ENCODE assay signal across 8 cellular contexts in the genomic region with DNA sequence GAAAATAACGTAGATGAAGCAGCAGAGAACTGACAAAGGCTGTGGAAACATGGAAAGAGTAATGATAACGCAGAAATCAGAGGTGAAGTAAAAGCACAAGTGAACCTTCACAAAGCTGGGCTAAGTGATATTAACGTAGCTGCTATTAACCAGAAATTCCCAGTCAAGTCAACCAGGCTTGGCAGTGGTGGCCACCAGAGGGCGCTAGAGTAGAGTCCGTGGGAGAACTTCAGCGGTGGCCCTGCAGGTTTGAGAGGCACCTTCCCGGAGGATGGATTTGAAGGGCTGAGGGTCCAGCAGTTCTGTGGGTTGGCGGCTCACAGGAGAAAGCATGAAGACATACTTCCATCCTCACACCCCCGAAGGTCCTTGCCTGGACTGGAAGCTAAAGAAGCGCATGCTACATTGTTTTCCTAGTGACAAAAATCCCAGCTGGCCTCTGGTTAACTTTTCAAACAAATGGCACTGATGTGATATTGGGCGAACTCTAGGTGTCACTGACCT.
A peak's percentile ranks its signal among the peaks of the same experiment; 100 is the strongest.
DNase-seq lines count a peak whose midpoint lies in the region; ATAC-seq and TF ChIP-seq lines count a peak whose summit lies in the region.

No MANE protein-coding gene starts in this region.

- H2AFZ ChIP-seq in OCI-LY3 (ENCODE audit: low read depth, low read length) = no peak overlapping the region

- H3K4me1 ChIP-seq in OCI-LY3 (ENCODE audit: low read length) = peaks cover 4% of the 10 kb centered on the region; the same call in 1 of the 2 replicates
- peaks cover 12 to 22% of the 10 kb centered on the region in 2 donors for H3K4me1 ChIP-seq in mucosa of rectum (ENCODE audit: control insufficient read depth in 2 of 2, insufficient read depth in 2 of 2, low read length in 2 of 2)

- peaks cover 20% of the 10 kb centered on the region for H3K27me3 ChIP-seq in OCI-LY3 (ENCODE audit: low read depth, low read length)
- no peaks in the 10 kb centered on the region for H3K27me3 ChIP-seq in mucosa of rectum (ENCODE audit: control insufficient read depth in 2 of 2, insufficient read depth in 2 of 2, low read length in 2 of 2)

- no peak overlapping the region for H3K4me2 ChIP-seq in OCI-LY3 (ENCODE audit: low read length)

- peak; percentile 98 for TF ChIP-seq CTCF in OCI-LY3 (IDR thresholded peaks at IDR 0.05; ENCODE audit: low read depth, low read length)

- H3K36me3 ChIP-seq in OCI-LY3 (replicated peaks; ENCODE audit: low read depth, low read length) (no peaks in the 10 kb centered on the region), mucosa of rectum (ENCODE audit: control insufficient read depth in 2 of 2, insufficient read depth in 2 of 2, low read length in 2 of 2) (no peaks in the 10 kb centered on the region)

- no peaks in the 10 kb centered on the region for H4K20me1 ChIP-seq in OCI-LY3 (ENCODE audit: insufficient read depth, low read length)

- peak; percentile 92 for DNase-seq in ELF-1 (ENCODE audit: low read depth, low spot score)
- peak; percentile 82 for DNase-seq in Jurkat, Clone E6-1 (ENCODE audit: low read depth, low spot score)
- DNase-seq in activated T-cell treated with anti-CD3 and anti-CD28 coated beads for 4 hours = peak; percentile 86
- DNase-seq in epithelial cell of prostate (ENCODE audit: low read depth, low spot score) = peak; percentile 12
- DNase-seq in stimulated activated CD8-positive, alpha-beta memory T cell treated with anti-CD3 and anti-CD28 coated beads, Interleukin-2, amount 100 ng/mL, for 1 hour (ENCODE audit: low read depth in 2 of 2) = peak; percentile 75 to 78

- no peak for ATAC-seq in GM18858 (IDR thresholded peaks at IDR 0.05; ENCODE audit: unreplicated experiment)

- H3K4me3 ChIP-seq in Jurkat, Clone E6-1 (ENCODE audit: low read length) = no peak overlapping the region
- H3K4me3 ChIP-seq in OCI-LY3 (ENCODE audit: low read length) (no peak overlapping the region), mucosa of rectum (ENCODE audit: low read length in 2 of 2) (no peak overlapping the region)

- H3K79me2 ChIP-seq in OCI-LY3 (ENCODE audit: low read length) = no peaks in the 10 kb centered on the region

- H3K9me3 ChIP-seq in OCI-LY3 (ENCODE audit: insufficient read depth, low read length) (no peaks in the 10 kb centered on the region), mucosa of rectum (ENCODE audit: control insufficient read depth in 2 of 2, low read length in 2 of 2) (no peaks in the 10 kb centered on the region)

- H3K27ac ChIP-seq in OCI-LY3 (ENCODE audit: low read length) = no peak overlapping the region
- H3K27ac ChIP-seq in epithelial cell of prostate = peak overlapping the region; percentile 89
- H3K27ac ChIP-seq in mucosa of rectum (ENCODE audit: low read depth in 2 of 2, low read length in 2 of 2) = peak overlapping the region; percentile 83 to 87

- no peak overlapping the region for H3K9ac ChIP-seq in OCI-LY3 (ENCODE audit: low read length)
- peak overlapping the region in 1 of 2 donors; percentile 67 for H3K9ac ChIP-seq in mucosa of rectum (ENCODE audit: low read depth in 1 of 2, low read length in 2 of 2)

Comparison
In these comparisons a context has a peak if more than half of its experiments do, and no peak if none do; other contexts are left out.
1. DNase-seq: peak in every context shown above with its lines; median percentile 92 in ELF-1; 86 in activated T-cell treated with anti-CD3 and anti-CD28 coated beads for 4 hours; 82 in Jurkat, Clone E6-1; 76 in stimulated activated CD8-positive, alpha-beta memory T cell treated with anti-CD3 and anti-CD28 coated beads, Interleukin-2, amount 100 ng/mL, for 1 hour; 12 in epithelial cell of prostate.